In genomic region chr4:93780080-93780479, GRCh38 we compare ENCODE assay signal across 34 cellular contexts. TPM values are rescaled to one million over a fixed set of nuclear protein-coding genes. Genes with fewer than 3 reads are reported as not detected.
"Had no signal": no experiment of that assay in that cellular context is flagged by ENCODE, and none has a peak within 500 bp of the region (broad histone marks: within the 10 kb centered on the region; RNA-seq: fewer than 3 reads in every experiment).

No MANE protein-coding gene starts in this region.

- H3K79me2 ChIP-seq: hepatocyte had no signal

- H3K27me3 ChIP-seq: hepatocyte, left lung, ovary, right atrium auricular region, right lobe of liver, tibial nerve, uterus had no signal

- H3K4me2 ChIP-seq: hepatocyte, smooth muscle cell had no signal

- H2AFZ ChIP-seq: hepatocyte had no signal

- H3K4me1 Mint-ChIP-seq: memory B cell; naive thymus-derived CD8-positive, alpha-beta T cell; nephron; stimulated activated memory B cell treated with anti-CD40 and anti-IgM and Interleukin-4, amounts not matched to agents 10 μg/mL and 1 μg/mL and 100 μg/mL, for 72 hours; stimulated activated naive CD8-positive, alpha-beta T cell treated with anti-CD3 and anti-CD28 coated beads, Interleukin-15, amount 100 ng/mL, for 72 hours had no signal

- H3K4me1 ChIP-seq: heart right ventricle, left lung, right atrium auricular region, right lobe of liver, tibial nerve, uterus had no signal

- H3K4me3 ChIP-seq: heart right ventricle, hepatocyte, left lung, lung, ovary, right atrium auricular region, right lobe of liver, smooth muscle cell, tibial nerve, uterus had no signal

- H3K36me3 ChIP-seq: heart right ventricle, left lung, ovary, right atrium auricular region, right lobe of liver, tibial nerve, uterus had no signal

- H3K9me3 ChIP-seq: heart right ventricle, left lung, ovary, right atrium auricular region, right lobe of liver, tibial nerve, uterus had no signal

- H3K9me3 Mint-ChIP-seq: memory B cell; nephron; stimulated activated memory B cell treated with anti-CD40 and anti-IgM and Interleukin-4, amounts not matched to agents 10 μg/mL and 1 μg/mL and 100 μg/mL, for 72 hours; type B pancreatic cell had no signal

- H3K36me3 Mint-ChIP-seq: memory B cell; naive thymus-derived CD8-positive, alpha-beta T cell; stimulated activated memory B cell treated with anti-CD40 and anti-IgM and Interleukin-4, amounts not matched to agents 10 μg/mL and 1 μg/mL and 100 μg/mL, for 72 hours; type B pancreatic cell had no signal

- ATAC-seq: heart right ventricle; left cardiac atrium; left lung; naive thymus-derived CD8-positive, alpha-beta T cell; right lobe of liver; stimulated activated memory B cell treated with anti-CD40 and anti-IgM and Interleukin-4, amounts not matched to agents 10 μg/mL and 1 μg/mL and 100 μg/mL, for 72 hours; stimulated activated naive CD8-positive, alpha-beta T cell treated with anti-CD3 and anti-CD28 coated beads, Interleukin-15, amount 100 ng/mL, for 72 hours had no signal

- DNase-seq: heart right ventricle; islet precursor cell; left cardiac atrium; left lung; naive thymus-derived CD8-positive, alpha-beta T cell; ovary; right lobe of liver; stimulated activated CD4-positive, alpha-beta T cell treated with anti-CD3 and anti-CD28 coated beads, Interleukin-1b, Interleukin-23, amount 100 ng/mL, for 48 hours; stimulated activated CD4-positive, alpha-beta T cell treated with anti-CD3 and anti-CD28 coated beads, Interleukin-2, amount 100 ng/mL, for 48 hours; stimulated activated CD4-positive, alpha-beta T cell treated with anti-CD3 and anti-CD28 coated beads, Interleukin-4, amount 100 ng/mL, for 4 hours; stimulated activated CD8-positive, alpha-beta memory T cell treated with anti-CD3 and anti-CD28 coated beads, Interleukin-4, amount 100 ng/mL, for 48 hours; stimulated activated naive CD4-positive, alpha-beta T cell treated with Interleukin-2 at 50 U/mL for 16 hours; stimulated activated naive CD8-positive, alpha-beta T cell treated with anti-CD3 and anti-CD28 coated beads, Interleukin-15, amount 100 ng/mL, for 72 hours; substantia nigra; uterus had no signal

- H3K4me3 Mint-ChIP-seq: memory B cell; naive thymus-derived CD8-positive, alpha-beta T cell; nephron; stimulated activated memory B cell treated with anti-CD40 and anti-IgM and Interleukin-4, amounts not matched to agents 10 μg/mL and 1 μg/mL and 100 μg/mL, for 72 hours; stimulated activated naive CD8-positive, alpha-beta T cell treated with anti-CD3 and anti-CD28 coated beads, Interleukin-15, amount 100 ng/mL, for 72 hours; type B pancreatic cell had no signal

- H3K27me3 Mint-ChIP-seq: progenitor cell of endocrine pancreas; stimulated activated memory B cell treated with anti-CD40 and anti-IgM and Interleukin-4, amounts not matched to agents 10 μg/mL and 1 μg/mL and 100 μg/mL, for 72 hours; stimulated activated naive CD8-positive, alpha-beta T cell treated with anti-CD3 and anti-CD28 coated beads, Interleukin-15, amount 100 ng/mL, for 72 hours had no signal

- H3K27ac Mint-ChIP-seq: memory B cell; naive thymus-derived CD8-positive, alpha-beta T cell; nephron; progenitor cell of endocrine pancreas; stimulated activated memory B cell treated with anti-CD40 and anti-IgM and Interleukin-4, amounts not matched to agents 10 μg/mL and 1 μg/mL and 100 μg/mL, for 72 hours; stimulated activated naive CD8-positive, alpha-beta T cell treated with anti-CD3 and anti-CD28 coated beads, Interleukin-15, amount 100 ng/mL, for 72 hours; type B pancreatic cell had no signal

- H3K27ac ChIP-seq: heart right ventricle, hepatocyte, left lung, ovary, right atrium auricular region, right lobe of liver, tibial nerve, uterus had no signal

RNA-seq across cellular contexts. Expression of gene ATOH1, which starts 48.5 kb away (rescaled TPM):
- total RNA-seq: heart right ventricle; kidney epithelial cell; left cardiac atrium; left lung; liver; lung; mucosa of gallbladder; naive thymus-derived CD8-positive, alpha-beta T cell; omental fat pad; ovary; progenitor cell of endocrine pancreas; pulmonary artery endothelial cell; renal cortical epithelial cell; right atrium auricular region; right lobe of liver; skeletal muscle tissue; smooth muscle cell; temporal lobe; tibial nerve; ureter had no signal
- polyA plus RNA-seq: heart right ventricle; liver; lung; naive thymus-derived CD8-positive, alpha-beta T cell; ovary; smooth muscle cell had no signal
